9 cellular contexts compared by ENCODE assay signal in the genomic region with DNA sequence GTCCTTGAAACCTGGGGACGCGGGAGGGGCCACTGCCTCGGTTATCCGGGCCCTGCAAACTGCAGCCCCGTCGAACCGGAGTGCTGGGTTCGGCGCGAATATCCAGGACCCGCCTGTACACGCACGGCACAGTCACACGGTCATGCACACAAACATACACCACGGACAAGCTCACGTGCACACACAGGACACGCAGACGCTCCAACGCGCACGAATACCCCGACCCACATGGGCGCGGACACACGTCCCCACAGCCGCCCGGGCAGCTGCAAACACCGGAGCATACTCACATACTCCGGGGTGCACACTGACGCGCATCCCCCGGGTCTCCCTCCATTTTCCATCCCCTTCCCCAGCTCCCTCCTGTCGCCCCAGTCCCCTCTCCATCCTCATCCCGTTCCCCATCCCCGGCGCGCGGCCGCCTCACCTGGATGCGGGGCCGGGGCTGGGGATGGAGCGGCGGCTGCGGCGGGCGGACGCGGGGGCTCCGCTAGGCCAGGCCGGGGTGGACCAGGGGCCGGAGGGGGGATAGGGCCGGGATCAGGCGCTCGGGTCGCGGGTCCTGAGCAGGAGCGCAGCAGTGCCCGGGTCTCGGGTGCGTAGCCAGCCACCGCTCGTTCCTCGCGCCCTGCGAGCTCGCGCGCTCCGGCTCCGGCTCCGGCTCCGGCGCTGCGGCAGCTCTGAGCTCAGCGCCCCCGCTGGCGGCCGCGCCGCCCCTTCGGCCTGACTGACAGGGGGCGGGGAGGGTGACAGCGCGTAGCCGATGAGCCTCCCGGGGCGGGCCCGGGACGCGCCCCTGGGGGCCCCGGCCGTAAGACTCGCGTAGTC. TPM values are rescaled to one million over a fixed set of nuclear protein-coding genes. Genes with fewer than 3 reads are reported as not detected.
A peak's percentile ranks its signal among the peaks of the same experiment; 100 is the strongest.
DNase-seq lines count a peak whose midpoint lies in the region; ATAC-seq and TF ChIP-seq lines count a peak whose summit lies in the region.
"Had no signal": no experiment of that assay in that cellular context is flagged by ENCODE, and none has a peak within 500 bp of the region (broad histone marks: within the 10 kb centered on the region; RNA-seq: fewer than 3 reads in every experiment).

A gene with protein sequence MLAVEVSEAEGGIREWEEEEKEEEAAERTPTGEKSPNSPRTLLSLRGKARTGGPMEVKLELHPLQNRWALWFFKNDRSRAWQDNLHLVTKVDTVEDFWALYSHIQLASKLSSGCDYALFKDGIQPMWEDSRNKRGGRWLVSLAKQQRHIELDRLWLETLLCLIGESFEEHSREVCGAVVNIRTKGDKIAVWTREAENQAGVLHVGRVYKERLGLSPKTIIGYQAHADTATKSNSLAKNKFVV (plus strand): TSS at position 823 of the 828 bp plus-strand sequence. CDS start 12,113 bp downstream, outside the sequence.
A gene (minus strand): TSS at position 682 of the 828 bp plus-strand sequence. CDS start 880 bp downstream, outside the sequence.

- 1% methylated on average over 94 of the region's 94 CpGs for WGBS in urinary bladder

- TF ChIP-seq CTCF in nephron progenitor cell (IDR thresholded peaks at IDR 0.05) = no peak

- H3K4me3 ChIP-seq in HUES6 (ENCODE audit: low read depth, low read length) (peak within 1 kb of the TSS; percentile 88), urinary bladder (ENCODE audit: low read depth, low read length) (peak within 1 kb of the TSS; percentile 26)

- no peaks in the 10 kb centered on the region for H3K9me3 ChIP-seq in HUES6 (ENCODE audit: control insufficient read depth, insufficient read depth, low read depth, low read length)
- H3K9me3 ChIP-seq: adrenal gland had no signal

- intact Hi-C loops in activated CD4-positive, alpha-beta T cell treated with anti-CD3 and anti-CD28 coated beads, Interleukin-2, amount 10 ng/mL, durations not matched to agents 24 days and 14 days (cut with micrococcal nuclease) = no loop called here

- H3K36me3 ChIP-seq in HUES6 (ENCODE audit: control insufficient read depth, insufficient read depth, low read length) (no peaks in the 10 kb centered on the region), urinary bladder (ENCODE audit: insufficient read depth) (no peaks in the 10 kb centered on the region)
- H3K36me3 ChIP-seq: adrenal gland had no signal

- peak within 1 kb of the TSS; percentile 51 for H3K4me3 Mint-ChIP-seq in activated CD4-positive, alpha-beta T cell treated with anti-CD3 and anti-CD28 coated beads, Interleukin-2, amount 10 ng/mL, durations not matched to agents 24 days and 14 days
- peak within 1 kb of the TSS; percentile 76 for H3K4me3 Mint-ChIP-seq in nephron progenitor cell

- peak; percentile 22 for DNase-seq in activated CD4-positive, alpha-beta T cell treated with anti-CD3 and anti-CD28 coated beads for 1 hour
- no peak for DNase-seq in activated CD4-positive, alpha-beta T cell treated with anti-CD3 and anti-CD28 coated beads, Interleukin-2, amount 50 U/mL, for 4 hours
- peak; percentile 85 for DNase-seq in activated CD4-positive, alpha-beta T cell treated with anti-CD3 and anti-CD28 coated beads, Interleukin-2, amount 10 ng/mL, durations not matched to agents 24 days and 14 days
- peak; percentile 83 for DNase-seq in nephron progenitor cell
- no peak for DNase-seq in central memory CD4-positive, alpha-beta T cell

- H3K27me3 ChIP-seq in HUES6 (ENCODE audit: control insufficient read depth, insufficient read depth, low read length) = peaks cover 67% of the 10 kb centered on the region

- peaks cover 80% of the 10 kb centered on the region for H3K27me3 Mint-ChIP-seq in activated CD4-positive, alpha-beta T cell treated with anti-CD3 and anti-CD28 coated beads, Interleukin-2, amount 10 ng/mL, durations not matched to agents 24 days and 14 days
- H3K27me3 Mint-ChIP-seq in nephron progenitor cell (ENCODE audit: low read depth, poor library complexity) = peaks cover 91% of the 10 kb centered on the region

- peak within 1 kb of the TSS; percentile 13 for H3K9ac ChIP-seq in HUES6 (ENCODE audit: low read length)

- H3K9me3 Mint-ChIP-seq in activated CD4-positive, alpha-beta T cell treated with anti-CD3 and anti-CD28 coated beads, Interleukin-2, amount 10 ng/mL, durations not matched to agents 24 days and 14 days = no peaks in the 10 kb centered on the region
- peaks cover 3% of the 10 kb centered on the region for H3K9me3 Mint-ChIP-seq in nephron progenitor cell

- H3K4me1 ChIP-seq in HUES6 (ENCODE audit: control insufficient read depth, insufficient read depth, low read length) = peaks cover 19% of the 10 kb centered on the region
- no peaks in the 10 kb centered on the region for H3K4me1 ChIP-seq in urinary bladder (ENCODE audit: insufficient read depth)

- H3K27ac Mint-ChIP-seq in activated CD4-positive, alpha-beta T cell treated with anti-CD3 and anti-CD28 coated beads, Interleukin-2, amount 10 ng/mL, durations not matched to agents 24 days and 14 days = peak within 1 kb of the TSS; percentile 53
- no peak within 1 kb of the TSS for H3K27ac Mint-ChIP-seq in nephron progenitor cell

- ATAC-seq in esophagus mucosa = peak; percentile 48

- H3K4me1 Mint-ChIP-seq in activated CD4-positive, alpha-beta T cell treated with anti-CD3 and anti-CD28 coated beads, Interleukin-2, amount 10 ng/mL, durations not matched to agents 24 days and 14 days = peaks cover 9% of the 10 kb centered on the region
- peaks cover 32% of the 10 kb centered on the region for H3K4me1 Mint-ChIP-seq in nephron progenitor cell

- H3K36me3 Mint-ChIP-seq in activated CD4-positive, alpha-beta T cell treated with anti-CD3 and anti-CD28 coated beads, Interleukin-2, amount 10 ng/mL, durations not matched to agents 24 days and 14 days (ENCODE audit: low read depth) = no peaks in the 10 kb centered on the region
- H3K36me3 Mint-ChIP-seq in nephron progenitor cell (ENCODE audit: low read depth) = no peaks in the 10 kb centered on the region

- H3K27ac ChIP-seq in HUES6 (ENCODE audit: low read depth, low read length) = no peak within 1 kb of the TSS
- H3K27ac ChIP-seq in urinary bladder (ENCODE audit: low read depth) = no peak within 1 kb of the TSS

RNA-seq across cellular contexts. Expression of the first gene that starts in this region (rescaled TPM):
- total RNA-seq in activated CD4-positive, alpha-beta T cell treated with anti-CD3 and anti-CD28 coated beads, Interleukin-2, amount 10 ng/mL, durations not matched to agents 24 days and 14 days = not detected in 2 replicates
- total RNA-seq in esophagus mucosa (not detected), urinary bladder (not detected)
- not detected for polyA plus RNA-seq in urinary bladder

RNA-seq across cellular contexts. Expression of the second gene that starts in this region (rescaled TPM):
- total RNA-seq in activated CD4-positive, alpha-beta T cell treated with anti-CD3 and anti-CD28 coated beads, Interleukin-2, amount 10 ng/mL, durations not matched to agents 24 days and 14 days = not detected in 2 replicates
- total RNA-seq in esophagus mucosa (not detected), urinary bladder (not detected)
- polyA plus RNA-seq in urinary bladder = 0.08 TPM

Comparison
In these comparisons a context has a peak if more than half of its experiments do, and no peak if none do; other contexts are left out.
1. DNase-seq: peak in activated CD4-positive, alpha-beta T cell treated with anti-CD3 and anti-CD28 coated beads for 1 hour (single experiment) and nephron progenitor cell (single experiment); none in activated CD4-positive, alpha-beta T cell treated with anti-CD3 and anti-CD28 coated beads, Interleukin-2, amount 50 U/mL, for 4 hours (0 of 2) and central memory CD4-positive, alpha-beta T cell (single experiment).
2. Peak in DNase-seq in activated CD4-positive, alpha-beta T cell treated with anti-CD3 and anti-CD28 coated beads, Interleukin-2, amount 10 ng/mL, durations not matched to agents 24 days and 14 days; RNA of the genes that start here not detected or under 1 TPM.
3. Peak in ATAC-seq in esophagus mucosa; RNA of the genes that start here not detected or under 1 TPM.